In the genomic region with DNA sequence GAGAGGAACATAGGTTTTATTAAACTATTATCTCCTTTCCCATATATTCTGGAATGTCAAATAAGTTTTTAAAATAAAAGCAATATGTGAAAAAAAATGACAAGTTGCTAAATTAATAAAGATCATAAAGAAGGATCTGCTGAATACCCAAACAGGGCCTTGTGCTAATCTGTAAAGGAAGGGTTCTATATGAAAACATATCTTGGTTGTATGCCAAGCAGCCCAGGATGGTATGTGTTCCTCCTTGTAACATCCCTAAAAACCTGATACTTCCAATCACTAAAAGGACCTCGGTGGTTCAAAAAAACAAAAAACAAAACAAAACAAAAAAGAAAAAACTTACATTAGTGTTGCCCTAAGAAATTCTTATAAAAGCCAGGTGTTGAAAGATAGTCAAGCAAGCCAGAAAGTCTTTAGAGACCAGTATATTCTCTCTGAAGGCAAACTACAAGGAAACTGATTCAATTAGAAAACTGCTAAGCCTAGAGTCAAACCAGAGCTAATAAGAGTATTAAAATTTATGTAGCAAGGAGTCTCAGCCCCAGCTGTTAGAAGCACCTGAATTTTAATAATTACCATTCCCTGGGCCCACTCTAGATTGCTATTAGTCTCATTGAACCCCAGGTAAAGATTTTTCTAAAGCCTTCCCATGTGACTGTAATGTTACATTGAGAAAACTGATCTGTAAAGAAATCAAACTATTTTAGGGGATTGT, we compare ENCODE assay signal across 14 cellular contexts.
DNase-seq lines count a peak whose midpoint lies in the region; ATAC-seq and TF ChIP-seq lines count a peak whose summit lies in the region.
"Had no signal": no experiment of that assay in that cellular context is flagged by ENCODE, and none has a peak within 500 bp of the region (broad histone marks: within the 10 kb centered on the region; RNA-seq: fewer than 3 reads in every experiment).

No MANE protein-coding gene starts in this region.

- H3K9me2 ChIP-seq in GM23338 (ENCODE audit: insufficient read depth), result no peaks in the 10 kb centered on the region

- no peak for TF ChIP-seq CTCF in GM23338 (conservative IDR thresholded peaks at IDR 0.05; ENCODE audit: low read depth in 2 of 2)

- H3K4me2 ChIP-seq in BLaER1 (peak overlapping the region; percentile 90), GM23338 (peak overlapping the region; percentile 81)

- peak overlapping the region; percentile 75 for H3K4me3 ChIP-seq in BLaER1
- H3K4me3 ChIP-seq in GM23338, result peak overlapping the region; percentile 76
- H3K4me3 ChIP-seq in SJSA1, result peak overlapping the region; percentile 52
- H3K4me3 ChIP-seq in iPS DF 6.9 (ENCODE audit: low read length), result peak overlapping the region; percentile 87; the same call in 1 of the 2 replicates
- H3K4me3 ChIP-seq: pancreas, thyroid gland had no signal

- H2AFZ ChIP-seq in GM23338, result no peak overlapping the region

- H3K27me3 ChIP-seq in BLaER1, result no peaks in the 10 kb centered on the region
- no peaks in the 10 kb centered on the region for H3K27me3 ChIP-seq in GM23338 (ENCODE audit: insufficient read depth)
- H3K27me3 ChIP-seq in SJSA1 (replicated peaks), result no peaks in the 10 kb centered on the region
- H3K27me3 ChIP-seq in iPS DF 6.9 (ENCODE audit: control insufficient read depth, insufficient read depth, low read length), result no peaks in the 10 kb centered on the region
- H3K27me3 ChIP-seq: thyroid gland had no signal

- H3K4me1 ChIP-seq in BLaER1 (peaks cover 32% of the 10 kb centered on the region), GM23338 (ENCODE audit: insufficient read depth) (peaks cover 6% of the 10 kb centered on the region), SJSA1 (replicated peaks) (peaks cover 18% of the 10 kb centered on the region), iPS DF 6.9 (ENCODE audit: control insufficient read depth, insufficient read depth, low read length) (no peaks in the 10 kb centered on the region; the same call in 1 of the 2 replicates)
- H3K4me1 ChIP-seq: pancreas had no signal

- peak overlapping the region; percentile 93 for H3K9ac ChIP-seq in BLaER1

- H3K27ac ChIP-seq in BLaER1 (peak overlapping the region; percentile 97), GM23338 (ENCODE audit: low read depth) (peak overlapping the region; percentile 94), SJSA1 (peak overlapping the region; percentile 94), iPS DF 6.9 (ENCODE audit: low read length) (no peak overlapping the region)
- H3K27ac ChIP-seq: pancreas, thyroid gland had no signal

- H3K79me2 ChIP-seq in GM23338 (replicated peaks; ENCODE audit: insufficient read depth), result peaks cover 19% of the 10 kb centered on the region

- H4K20me1 ChIP-seq in BLaER1 (peaks cover 7% of the 10 kb centered on the region; the same call in 1 of the 2 replicates), GM23338 (replicated peaks; ENCODE audit: insufficient read depth) (no peaks in the 10 kb centered on the region)

- no peak for ATAC-seq in GM23338
- no peak for ATAC-seq in GM18858 (IDR thresholded peaks at IDR 0.05; ENCODE audit: unreplicated experiment)
- ATAC-seq: CD8-positive, alpha-beta T cell had no signal

- no peak for DNase-seq in GM23338 (ENCODE audit: low spot score)
- DNase-seq in SJSA1 (ENCODE audit: low read depth in 1 of 2, low spot score in 2 of 2), result peak in 1 of 2 experiments; percentile 54
- no peak for DNase-seq in iPS DF 6.9 (ENCODE audit: low read depth, low spot score)
- no peak for DNase-seq in germinal center (ENCODE audit: low spot score)
- no peak for DNase-seq in Ammon's horn (ENCODE audit: low spot score)
- no peak for DNase-seq in NOMO-1 (lab: John Stamatoyannopoulos, UW; ENCODE audit: unreplicated experiment in 2 of 2)
- DNase-seq: activated CD4-positive, alpha-beta T cell treated with anti-CD3 and anti-CD28 coated beads for 1 hour; CD8-positive, alpha-beta T cell; pancreas; Right ventricle myocardium superior; thyroid gland had no signal

- no CpG with 5 or more reads among the region's 1 CpG for WGBS in iPS DF 6.9 (ENCODE audit: insufficient coverage, insufficient read length)

- H3K27ac Mint-ChIP-seq in GM23338, result no peak overlapping the region; the same call in 1 of the 2 replicates
- H3K27ac Mint-ChIP-seq: activated naive CD4-positive, alpha-beta T cell treated with anti-CD3 and anti-CD28 coated beads, Interleukin-2, amount 50 U/mL, for 72 hours; CD8-positive, alpha-beta T cell had no signal

- peaks cover 25% of the 10 kb centered on the region for H3K4me1 Mint-ChIP-seq in GM23338

- no peaks in the 10 kb centered on the region for H3K9me3 ChIP-seq in BLaER1
- H3K9me3 ChIP-seq in SJSA1 (replicated peaks), result no peaks in the 10 kb centered on the region
- H3K9me3 ChIP-seq in iPS DF 6.9 (ENCODE audit: control insufficient read depth, insufficient read depth, low read length), result no peaks in the 10 kb centered on the region
- H3K9me3 ChIP-seq: pancreas, thyroid gland had no signal

- peaks cover 26% of the 10 kb centered on the region for H3K27me3 Mint-ChIP-seq in GM23338 (ENCODE audit: insufficient read depth, low read depth, poor library complexity)

- H3F3A ChIP-seq in GM23338 (replicated peaks; ENCODE audit: low read depth), result 0 out of 2 replicates have a peak, but pooled peaks cover 7% of the 10 kb centered on the region

- no peak overlapping the region for H3K4me3 Mint-ChIP-seq in GM23338

- H3K9me3 Mint-ChIP-seq in GM23338, result peaks cover 6% of the 10 kb centered on the region; the same call in 2 of the 3 replicates
- H3K9me3 Mint-ChIP-seq: activated naive CD4-positive, alpha-beta T cell treated with anti-CD3 and anti-CD28 coated beads, Interleukin-2, amount 50 U/mL, for 72 hours; CD8-positive, alpha-beta T cell had no signal

- H3K36me3 Mint-ChIP-seq in GM23338 (ENCODE audit: low read depth), result peaks cover 6% of the 10 kb centered on the region
- H3K36me3 Mint-ChIP-seq: CD8-positive, alpha-beta T cell had no signal

- peaks cover 8% of the 10 kb centered on the region; the same call in 1 of the 2 replicates for H3K36me3 ChIP-seq in BLaER1
- no peaks in the 10 kb centered on the region for H3K36me3 ChIP-seq in GM23338 (ENCODE audit: insufficient read depth)
- H3K36me3 ChIP-seq in SJSA1, result 0 out of 2 replicates have a peak, but pooled peaks cover 3% of the 10 kb centered on the region
- H3K36me3 ChIP-seq in iPS DF 6.9 (ENCODE audit: control insufficient read depth, insufficient read depth, low read length), result no peaks in the 10 kb centered on the region
- H3K36me3 ChIP-seq: pancreas, thyroid gland had no signal

TF ChIP-seq in GM23338, 12 proteins besides CTCF, POLR2A, EP300 and RAD21 (continues in another document):
- TF ChIP-seq STAT1 (IDR thresholded peaks at IDR 0.05; ENCODE audit: unreplicated experiment), result no peak
- TF ChIP-seq, protein P1, sequence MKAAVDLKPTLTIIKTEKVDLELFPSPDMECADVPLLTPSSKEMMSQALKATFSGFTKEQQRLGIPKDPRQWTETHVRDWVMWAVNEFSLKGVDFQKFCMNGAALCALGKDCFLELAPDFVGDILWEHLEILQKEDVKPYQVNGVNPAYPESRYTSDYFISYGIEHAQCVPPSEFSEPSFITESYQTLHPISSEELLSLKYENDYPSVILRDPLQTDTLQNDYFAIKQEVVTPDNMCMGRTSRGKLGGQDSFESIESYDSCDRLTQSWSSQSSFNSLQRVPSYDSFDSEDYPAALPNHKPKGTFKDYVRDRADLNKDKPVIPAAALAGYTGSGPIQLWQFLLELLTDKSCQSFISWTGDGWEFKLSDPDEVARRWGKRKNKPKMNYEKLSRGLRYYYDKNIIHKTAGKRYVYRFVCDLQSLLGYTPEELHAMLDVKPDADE (IDR thresholded peaks at IDR 0.05), result no peak
- TF ChIP-seq ZNF114 (CRISPR knock-in tag; IDR thresholded peaks at IDR 0.05), result no peak
- TF ChIP-seq JUNB (IDR thresholded peaks at IDR 0.05; ENCODE audit: unreplicated experiment), result no peak
- no peak for TF ChIP-seq POLR2AphosphoS5 (IDR thresholded peaks at IDR 0.05; ENCODE audit: low read depth)
- no peak for TF ChIP-seq ZNF331 (CRISPR knock-in tag; IDR thresholded peaks at IDR 0.05; ENCODE audit: low read depth)
- TF ChIP-seq, protein P2, sequence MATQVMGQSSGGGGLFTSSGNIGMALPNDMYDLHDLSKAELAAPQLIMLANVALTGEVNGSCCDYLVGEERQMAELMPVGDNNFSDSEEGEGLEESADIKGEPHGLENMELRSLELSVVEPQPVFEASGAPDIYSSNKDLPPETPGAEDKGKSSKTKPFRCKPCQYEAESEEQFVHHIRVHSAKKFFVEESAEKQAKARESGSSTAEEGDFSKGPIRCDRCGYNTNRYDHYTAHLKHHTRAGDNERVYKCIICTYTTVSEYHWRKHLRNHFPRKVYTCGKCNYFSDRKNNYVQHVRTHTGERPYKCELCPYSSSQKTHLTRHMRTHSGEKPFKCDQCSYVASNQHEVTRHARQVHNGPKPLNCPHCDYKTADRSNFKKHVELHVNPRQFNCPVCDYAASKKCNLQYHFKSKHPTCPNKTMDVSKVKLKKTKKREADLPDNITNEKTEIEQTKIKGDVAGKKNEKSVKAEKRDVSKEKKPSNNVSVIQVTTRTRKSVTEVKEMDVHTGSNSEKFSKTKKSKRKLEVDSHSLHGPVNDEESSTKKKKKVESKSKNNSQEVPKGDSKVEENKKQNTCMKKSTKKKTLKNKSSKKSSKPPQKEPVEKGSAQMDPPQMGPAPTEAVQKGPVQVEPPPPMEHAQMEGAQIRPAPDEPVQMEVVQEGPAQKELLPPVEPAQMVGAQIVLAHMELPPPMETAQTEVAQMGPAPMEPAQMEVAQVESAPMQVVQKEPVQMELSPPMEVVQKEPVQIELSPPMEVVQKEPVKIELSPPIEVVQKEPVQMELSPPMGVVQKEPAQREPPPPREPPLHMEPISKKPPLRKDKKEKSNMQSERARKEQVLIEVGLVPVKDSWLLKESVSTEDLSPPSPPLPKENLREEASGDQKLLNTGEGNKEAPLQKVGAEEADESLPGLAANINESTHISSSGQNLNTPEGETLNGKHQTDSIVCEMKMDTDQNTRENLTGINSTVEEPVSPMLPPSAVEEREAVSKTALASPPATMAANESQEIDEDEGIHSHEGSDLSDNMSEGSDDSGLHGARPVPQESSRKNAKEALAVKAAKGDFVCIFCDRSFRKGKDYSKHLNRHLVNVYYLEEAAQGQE (IDR thresholded peaks at IDR 0.05; ENCODE audit: unreplicated experiment), result no peak
- TF ChIP-seq CREB1 (CRISPR knock-in tag; IDR thresholded peaks at IDR 0.05; ENCODE audit: low read depth), result no peak
- TF ChIP-seq EZH2 (IDR thresholded peaks at IDR 0.05; ENCODE audit: low read depth, unreplicated experiment), result no peak
- TF ChIP-seq NANOG (IDR thresholded peaks at IDR 0.05; ENCODE audit: borderline replicate concordance), result no peak
- TF ChIP-seq EZH2phosphoT487 (IDR thresholded peaks at IDR 0.05; ENCODE audit: unreplicated experiment), result no peak
